ENCODE assay signal across 17 cellular contexts in the genomic region with DNA sequence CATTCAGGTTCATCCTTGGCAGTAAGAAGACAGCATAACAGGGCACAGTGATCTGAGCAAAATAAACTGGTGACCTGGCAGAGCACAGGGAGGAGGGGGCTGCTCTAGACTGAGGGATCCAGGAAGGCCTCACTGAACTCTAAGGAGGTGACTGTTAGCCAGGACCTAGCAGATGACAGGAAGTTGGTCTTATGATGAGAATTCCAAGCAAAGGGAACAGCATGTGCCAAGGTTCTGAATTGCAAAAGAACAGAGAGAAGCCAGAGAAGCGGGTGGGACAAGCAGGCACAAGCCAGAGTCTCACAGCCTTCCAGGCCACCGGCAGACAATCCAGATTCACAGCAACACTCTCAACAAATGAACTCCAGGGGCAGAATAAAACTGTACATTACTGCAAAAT.
DNase-seq lines count a peak whose midpoint lies in the region; ATAC-seq, FAIRE-seq and TF ChIP-seq lines count a peak whose summit lies in the region.
"Had no signal": no experiment of that assay in that cellular context is flagged by ENCODE, and none has a peak within 500 bp of the region (broad histone marks: within the 10 kb centered on the region; RNA-seq: fewer than 3 reads in every experiment).

No MANE protein-coding gene starts in this region.

- H3K27ac ChIP-seq in GM23248 (no peak overlapping the region), H1 (ENCODE audit: low read depth, low read length) (no peak overlapping the region), gastrocnemius medialis (peak overlapping the region in 3 of 4 donors; percentile 36 to 58 (median 57)), kidney (ENCODE audit: low read depth in 2 of 2, low read length in 2 of 2) (no peak overlapping the region)

- H3K36me3 ChIP-seq in GM23248 (ENCODE audit: low read depth): no peaks in the 10 kb centered on the region
- no peaks in the 10 kb centered on the region for H3K36me3 ChIP-seq in H1 (ENCODE audit: control insufficient read depth in 2 of 4, insufficient read depth in 4 of 4, low read length in 3 of 4)
- H3K36me3 ChIP-seq in gastrocnemius medialis: no peaks in the 10 kb centered on the region
- no peaks in the 10 kb centered on the region for H3K36me3 ChIP-seq in kidney (ENCODE audit: control insufficient read depth in 1 of 2, insufficient read depth in 2 of 2, low read length in 2 of 2)
- H3K36me3 ChIP-seq: thyroid gland had no signal

- no peaks in the 10 kb centered on the region for H3K23me2 ChIP-seq in H1 (ENCODE audit: low read depth, low read length)

- H2BK15ac ChIP-seq in H1 (ENCODE audit: low read length): no peak overlapping the region

- TF ChIP-seq RAD21 in H1 (IDR thresholded peaks at IDR 0.05 in 1 of 2, conservative IDR thresholded peaks at IDR 0.05 in 1 of 2; ENCODE audit: low read depth in 2 of 2, low read length in 2 of 2): no peak

- H2BK5ac ChIP-seq in H1 (ENCODE audit: low read depth, low read length): no peak overlapping the region

- in situ Hi-C loops in GM23248 (cut with MboI) (no loop called here), gastrocnemius medialis (cut with MboI; ENCODE audit: low sequenced_read_pairs in 4 of 4) (no loop called here)

- H2AFZ ChIP-seq in GM23248: no peak overlapping the region
- 0 out of 2 replicates have a peak overlapping the region, but pooled peaks have one; percentile 67 for H2AFZ ChIP-seq in H1 (ENCODE audit: low read length)

- H4K91ac ChIP-seq in H1 (replicated peaks; ENCODE audit: insufficient read length, low read length): no peak overlapping the region

- H3K9me3 ChIP-seq in GM23248 (ENCODE audit: low read depth) (no peaks in the 10 kb centered on the region), H1 (ENCODE audit: insufficient read depth in 2 of 2, low read depth in 1 of 2, low read length in 1 of 2) (no peaks in the 10 kb centered on the region), gastrocnemius medialis (no peaks in the 10 kb centered on the region), kidney (ENCODE audit: control insufficient read depth in 1 of 2, low read length in 2 of 2) (no peaks in the 10 kb centered on the region)
- H3K9me3 ChIP-seq: thyroid gland had no signal

- no peak overlapping the region for H2AK5ac ChIP-seq in H1 (ENCODE audit: low read depth, low read length)

- H4K20me1 ChIP-seq in GM23248 (ENCODE audit: insufficient read depth) (no peaks in the 10 kb centered on the region), H1 (replicated peaks in 1 of 2; ENCODE audit: control insufficient read depth in 1 of 2, insufficient read depth in 2 of 2, low read length in 2 of 2) (no peaks in the 10 kb centered on the region)

- H3K27me3 ChIP-seq in GM23248 (replicated peaks; ENCODE audit: insufficient read depth) (no peaks in the 10 kb centered on the region), H1 (replicated peaks in 1 of 4; ENCODE audit: control insufficient read depth in 3 of 4, extremely low read depth in 1 of 4, insufficient read depth in 3 of 4, low read length in 3 of 4) (no peaks in the 10 kb centered on the region), gastrocnemius medialis (no peaks in the 10 kb centered on the region)
- H3K27me3 ChIP-seq: thyroid gland had no signal

- 7 to 15% methylated on average over 2 of the region's 2 CpGs for WGBS in GM23248 (ENCODE audit: low coverage in 1 of 2, low lambda C conversion rate in 2 of 2, missing lambda C conversion rate in 2 of 2), 2 experiments
- WGBS in H1 (ENCODE audit: extremely low coverage in 1 of 2, insufficient coverage in 1 of 2, insufficient read length in 1 of 2, insufficient replicate concordance in 2 of 2, low coverage in 1 of 2, low lambda C conversion rate in 2 of 2, missing lambda C conversion rate in 1 of 2), 2 experiments: 96% methylated on average over 2 of the region's 2 CpGs; no CpG with 5 or more reads in 1 of the 2 experiments

- H3F3A ChIP-seq in GM23248 (ENCODE audit: insufficient read depth): no peaks in the 10 kb centered on the region

- TF ChIP-seq EP300 in H1 (IDR thresholded peaks at IDR 0.05; ENCODE audit: borderline replicate concordance in 1 of 2, low read depth in 2 of 2, low read length in 2 of 2): no peak

- H3K23ac ChIP-seq in H1 (ENCODE audit: insufficient read length): no peak overlapping the region

- H2BK120ac ChIP-seq in H1 (replicated peaks; ENCODE audit: low read depth, low read length): no peak overlapping the region

- no peak overlapping the region for H3K56ac ChIP-seq in H1 (replicated peaks; ENCODE audit: insufficient read length, low read depth, low read length)

- H3K4me1 ChIP-seq in GM23248 (ENCODE audit: insufficient read depth): no peaks in the 10 kb centered on the region; the same call in 1 of the 2 replicates
- H3K4me1 ChIP-seq in H1 (replicated peaks in 1 of 4; ENCODE audit: control insufficient read depth in 3 of 4, insufficient read depth in 4 of 4, low read length in 3 of 4): peaks cover 0 to 4% (median 0%) of the 10 kb centered on the region in 4 experiments; a peak in 2 of 7 replicates
- H3K4me1 ChIP-seq in gastrocnemius medialis: no peaks in the 10 kb centered on the region
- no peaks in the 10 kb centered on the region for H3K4me1 ChIP-seq in kidney (ENCODE audit: control insufficient read depth in 1 of 2, insufficient read depth in 1 of 2, low read depth in 1 of 2, low read length in 2 of 2)
- H3K4me1 ChIP-seq: thyroid gland had no signal

- no peaks in the 10 kb centered on the region for H3K9me2 ChIP-seq in GM23248 (ENCODE audit: insufficient read depth)

- H3K4me3 ChIP-seq in GM23248: no peak overlapping the region
- H3K4me3 ChIP-seq in H1 (ENCODE audit: extremely low read depth in 1 of 4, insufficient read depth in 2 of 4, low read depth in 3 of 4, low read length in 4 of 4): no peak overlapping the region
- no peak overlapping the region for H3K4me3 ChIP-seq in gastrocnemius medialis
- no peak overlapping the region for H3K4me3 ChIP-seq in kidney (ENCODE audit: low read length in 2 of 2)
- H3K4me3 ChIP-seq: thyroid gland had no signal

- ATAC-seq in gastrocnemius medialis (peak; percentile 85 to 94), GM19463 (IDR thresholded peaks at IDR 0.05; ENCODE audit: unreplicated experiment) (no peak)
- ATAC-seq: activated naive CD4-positive, alpha-beta T cell treated with anti-CD3 and anti-CD28 coated beads, Interleukin-2, amount 50 U/mL, for 72 hours; natural killer cell had no signal

- H3K79me1 ChIP-seq in H1 (ENCODE audit: low read depth, low read length): no peaks in the 10 kb centered on the region

- TF ChIP-seq CTCF in H1 (IDR thresholded peaks at IDR 0.05; ENCODE audit: control extremely low read depth in 1 of 3, insufficient read depth in 1 of 3, low read depth in 1 of 3, low read length in 3 of 3): no peak
- no peak for TF ChIP-seq CTCF in gastrocnemius medialis (IDR thresholded peaks at IDR 0.05 in 4 of 5, conservative IDR thresholded peaks at IDR 0.05 in 1 of 5)
- no peak for TF ChIP-seq CTCF in kidney (IDR thresholded peaks at IDR 0.05; ENCODE audit: borderline replicate concordance, extremely low read depth, insufficient read depth)
- no peak for TF ChIP-seq CTCF in GM10248 (IDR thresholded peaks at IDR 0.05; ENCODE audit: control extremely low read depth, extremely low read depth, low read depth, missing control alignments)

- H3K4me2 ChIP-seq in GM23248 (ENCODE audit: unreplicated experiment): no peak overlapping the region
- H3K4me2 ChIP-seq in H1 (ENCODE audit: insufficient read depth in 1 of 2, low read depth in 2 of 2, low read length in 2 of 2): no peak overlapping the region

- no peak overlapping the region for H4K8ac ChIP-seq in H1 (ENCODE audit: extremely low read depth, insufficient read depth, low read length)

- POLR2A ChIA-PET in H1 (lab: Charles Lee; ENCODE audit: partially characterized antibody) (no interaction called here), GM10248 (lab: Yijun Ruan, JAX) (no interaction called here)

- no peak overlapping the region for H3K9ac ChIP-seq in GM23248
- H3K9ac ChIP-seq in H1 (replicated peaks in 1 of 4; ENCODE audit: extremely low read depth in 1 of 4, low read depth in 3 of 4, low read length in 3 of 4): no peak overlapping the region
- no peak overlapping the region for H3K9ac ChIP-seq in kidney (ENCODE audit: low read length in 2 of 2)

- no peak overlapping the region for H2BK12ac ChIP-seq in H1 (ENCODE audit: low read depth, low read length)

- DNase-seq in GM23248: peak; percentile 3
- DNase-seq in H1 (ENCODE audit: low read depth in 1 of 2, low spot score in 2 of 2): no peak
- peak; percentile 40 for DNase-seq in iris pigment epithelial cell (ENCODE audit: low read depth)
- peak; percentile 9 to 33 for DNase-seq in gastrocnemius medialis
- no peak for DNase-seq in kidney
- DNase-seq in GM10248 (ENCODE audit: extremely low spot score): no peak
- no peak for DNase-seq in stimulated activated CD4-positive, alpha-beta T cell treated with anti-CD3 and anti-CD28 coated beads, Interleukin-2, amount 100 ng/mL, for 48 hours
- DNase-seq: DMS153; natural killer cell; NCI-H1092; NCI-H2227 treated with DMSO at 0.1 percent for 48 hours; stimulated activated CD4-positive, alpha-beta T cell treated with anti-CD3 and anti-CD28 coated beads, Interleukin-12 subunit alpha, Interleukin-12 subunit beta, amount 100 ng/mL, for 4 hours; SW 1271 had no signal

- H2BK20ac ChIP-seq in H1 (ENCODE audit: low read length): no peak overlapping the region

- no peak overlapping the region for H3K14ac ChIP-seq in H1 (ENCODE audit: insufficient read length)

- H3K18ac ChIP-seq in H1 (ENCODE audit: extremely low read depth, low read length): no peak overlapping the region

- no peak for TF ChIP-seq POLR2A in H1 (IDR thresholded peaks at IDR 0.05; ENCODE audit: control extremely low read depth in 1 of 2, low read depth in 2 of 2, low read length in 2 of 2)
- no peak for TF ChIP-seq POLR2A in gastrocnemius medialis (IDR thresholded peaks at IDR 0.05)

- no peak overlapping the region for H3K4ac ChIP-seq in H1 (replicated peaks; ENCODE audit: insufficient read length, low read depth, low read length)

- CTCF ChIA-PET in H1 (lab: Charles Lee; ENCODE audit: partially characterized antibody): no interaction called here
- CTCF ChIA-PET in GM10248 (lab: Yijun Ruan, JAX): interaction anchor here (1.2 kb wide), 1 partner anchor 13 kb away, joined by 3 read pairs; no protein-coding TSS in a partner anchor

- FAIRE-seq in H1 (lab: Jason Lieb, UNC) (no peak), kidney (lab: Jason Lieb, UNC) (no peak)
- FAIRE-seq: colon had no signal

- H3K79me2 ChIP-seq in GM23248 (ENCODE audit: insufficient read depth) (no peaks in the 10 kb centered on the region), H1 (ENCODE audit: control insufficient read depth in 1 of 2, insufficient read depth in 2 of 2, low read length in 2 of 2) (no peaks in the 10 kb centered on the region)

- intact Hi-C loops in gastrocnemius medialis (cut with DNase I; ENCODE audit: low total_unique reads) (no loop called here), kidney (cut with DNase I) (no loop called here)

- no peak overlapping the region for H4K5ac ChIP-seq in H1 (ENCODE audit: insufficient read length, low read depth, low read length)

TF ChIP-seq in H1, 55 proteins besides CTCF, POLR2A, EP300 and RAD21:
- no peak for TF ChIP-seq CBX8 (IDR thresholded peaks at IDR 0.05; ENCODE audit: borderline replicate concordance, low read depth, low read length)
- no peak for TF ChIP-seq POU5F1 (IDR thresholded peaks at IDR 0.05; ENCODE audit: low read depth, low read length)
- TF ChIP-seq CTBP2 (IDR thresholded peaks at IDR 0.05; ENCODE audit: borderline replicate concordance, insufficient read depth, insufficient read length, low read length): no peak
- no peak for TF ChIP-seq JUN (IDR thresholded peaks at IDR 0.05; ENCODE audit: low read depth, low read length)

Comparison
In these comparisons a context has a peak if more than half of its experiments do, and no peak if none do; other contexts are left out.
1. DNase-seq: peak in GM23248 (single experiment), iris pigment epithelial cell (single experiment) and gastrocnemius medialis (2 of 2); none in H1 (0 of 2), kidney (single experiment), GM10248 (single experiment) and stimulated activated CD4-positive, alpha-beta T cell treated with anti-CD3 and anti-CD28 coated beads, Interleukin-2, amount 100 ng/mL, for 48 hours (0 of 2).
2. H3K27ac ChIP-seq: peak in gastrocnemius medialis (3 of 4); none in GM23248 (single experiment), H1 (single experiment) and kidney (0 of 2).